Comparison of ENCODE assay signal across 3 cellular contexts in the genomic region with DNA sequence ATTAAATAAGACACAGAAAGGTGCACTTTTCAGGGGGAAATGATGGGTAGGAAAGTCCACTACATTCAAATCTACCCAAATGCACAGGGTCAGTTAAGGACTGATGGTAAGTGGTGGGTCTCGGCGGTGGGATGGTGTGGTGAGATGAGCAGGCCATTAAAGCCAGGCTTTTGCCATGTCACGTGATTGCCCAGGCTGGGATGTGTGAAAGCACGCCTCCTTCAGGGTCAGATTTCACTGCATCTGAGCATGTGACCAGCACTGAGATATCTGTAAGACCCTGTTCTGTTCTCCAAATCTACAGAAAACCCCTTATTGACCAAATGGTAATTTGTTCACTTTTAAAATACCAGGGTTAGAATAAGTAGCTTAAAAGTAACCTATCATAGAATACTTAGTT.
TF ChIP-seq lines count a peak whose summit lies in the region.

No MANE protein-coding gene starts in this region.

TF ChIP-seq in HepG2, 621 proteins besides CTCF, POLR2A, EP300 and RAD21:
- peak; percentile 72; the same call in 1 of the 2 replicates for TF ChIP-seq RAD51 (IDR thresholded peaks at IDR 0.05; ENCODE audit: borderline replicate concordance)
- TF ChIP-seq, protein P1, sequence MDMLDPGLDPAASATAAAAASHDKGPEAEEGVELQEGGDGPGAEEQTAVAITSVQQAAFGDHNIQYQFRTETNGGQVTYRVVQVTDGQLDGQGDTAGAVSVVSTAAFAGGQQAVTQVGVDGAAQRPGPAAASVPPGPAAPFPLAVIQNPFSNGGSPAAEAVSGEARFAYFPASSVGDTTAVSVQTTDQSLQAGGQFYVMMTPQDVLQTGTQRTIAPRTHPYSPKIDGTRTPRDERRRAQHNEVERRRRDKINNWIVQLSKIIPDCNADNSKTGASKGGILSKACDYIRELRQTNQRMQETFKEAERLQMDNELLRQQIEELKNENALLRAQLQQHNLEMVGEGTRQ (IDR thresholded peaks at IDR 0.05; ENCODE audit: low read depth, low read length): peak; percentile 40; the same call in 1 of the 2 replicates
- TF ChIP-seq, protein P1 (CRISPR knock-in tag; IDR thresholded peaks at IDR 0.05; ENCODE audit: borderline replicate concordance): no peak
- TF ChIP-seq, protein P2, sequence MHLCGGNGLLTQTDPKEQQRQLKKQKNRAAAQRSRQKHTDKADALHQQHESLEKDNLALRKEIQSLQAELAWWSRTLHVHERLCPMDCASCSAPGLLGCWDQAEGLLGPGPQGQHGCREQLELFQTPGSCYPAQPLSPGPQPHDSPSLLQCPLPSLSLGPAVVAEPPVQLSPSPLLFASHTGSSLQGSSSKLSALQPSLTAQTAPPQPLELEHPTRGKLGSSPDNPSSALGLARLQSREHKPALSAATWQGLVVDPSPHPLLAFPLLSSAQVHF (CRISPR knock-in tag; IDR thresholded peaks at IDR 0.05): no peak

TF ChIP-seq in HCT116, 20 proteins besides CTCF, POLR2A, EP300 and RAD21:
- TF ChIP-seq ZNF274 (IDR thresholded peaks at IDR 0.05; ENCODE audit: low read depth, low read length): no peak
- TF ChIP-seq, protein P3, sequence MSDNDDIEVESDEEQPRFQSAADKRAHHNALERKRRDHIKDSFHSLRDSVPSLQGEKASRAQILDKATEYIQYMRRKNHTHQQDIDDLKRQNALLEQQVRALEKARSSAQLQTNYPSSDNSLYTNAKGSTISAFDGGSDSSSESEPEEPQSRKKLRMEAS (IDR thresholded peaks at IDR 0.05): peak; percentile 17; the same call in 1 of the 2 replicates
- no peak for TF ChIP-seq YY1 (IDR thresholded peaks at IDR 0.05; ENCODE audit: extremely low read depth, insufficient replicate concordance, low read depth, low read length)
TF ChIP-seq in HCT116: peak in this region for 1.

TF ChIP-seq in GM12878, 131 proteins besides CTCF, POLR2A, EP300 and RAD21:
- TF ChIP-seq CHD1 (IDR thresholded peaks at IDR 0.05; ENCODE audit: low read depth, low read length) (no peak), RAD51 (IDR thresholded peaks at IDR 0.05) (peak; percentile 27; the same call in 1 of the 2 replicates)
- TF ChIP-seq, protein P4, sequence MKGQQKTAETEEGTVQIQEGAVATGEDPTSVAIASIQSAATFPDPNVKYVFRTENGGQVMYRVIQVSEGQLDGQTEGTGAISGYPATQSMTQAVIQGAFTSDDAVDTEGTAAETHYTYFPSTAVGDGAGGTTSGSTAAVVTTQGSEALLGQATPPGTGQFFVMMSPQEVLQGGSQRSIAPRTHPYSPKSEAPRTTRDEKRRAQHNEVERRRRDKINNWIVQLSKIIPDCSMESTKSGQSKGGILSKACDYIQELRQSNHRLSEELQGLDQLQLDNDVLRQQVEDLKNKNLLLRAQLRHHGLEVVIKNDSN (IDR thresholded peaks at IDR 0.05; ENCODE audit: borderline replicate concordance, extremely low read length, insufficient read depth, low read depth, low read length): peak; percentile 10
